In genomic region chr3:40116478-40117162, GRCh38 we compare ENCODE assay signal across 23 cellular contexts.
A peak's percentile ranks its signal among the peaks of the same experiment; 100 is the strongest.
DNase-seq lines count a peak whose midpoint lies in the region; FAIRE-seq and TF ChIP-seq lines count a peak whose summit lies in the region.
"Had no signal": no experiment of that assay in that cellular context is flagged by ENCODE, and none has a peak within 500 bp of the region (broad histone marks: within the 10 kb centered on the region; RNA-seq: fewer than 3 reads in every experiment).

No MANE protein-coding gene starts in this region.

- H3K4me3 ChIP-seq in fibroblast of pulmonary artery (replicated peaks; ENCODE audit: low read depth, low read length): no peak overlapping the region
- no peak overlapping the region for H3K4me3 ChIP-seq in skeletal muscle satellite cell (ENCODE audit: low read length)
- H3K4me3 ChIP-seq in hepatocyte: no peak overlapping the region
- H3K4me3 ChIP-seq: cardiac muscle cell, lower lobe of right lung, right lobe of liver, SJCRH30 had no signal

- H2AFZ ChIP-seq in hepatocyte: no peak overlapping the region

- DNase-seq in H54 (ENCODE audit: insufficient read length, low spot score) (no peak), T1000 (lab: John Stamatoyannopoulos, UW) (peak; percentile 23), fibroblast of pulmonary artery (ENCODE audit: low read depth) (peak; percentile 54), LoVo (ENCODE audit: low spot score) (no peak), hepatocyte (ENCODE audit: low spot score) (no peak), GM13976 (ENCODE audit: low spot score) (no peak), germinal center (ENCODE audit: low spot score) (no peak)
- DNase-seq: activated CD8-positive, alpha-beta memory T cell treated with anti-CD3 and anti-CD28 coated beads for 24 hours; activated effector memory CD4-positive, alpha-beta T cell treated with Interleukin-2 at 50 U/mL for 16 hours; CD4-positive, alpha-beta memory T cell; endodermal cell; GF-D8; H9; hypothalamus; lower lobe of right lung; NCI-H2107; nephron progenitor cell; NK-92 treated with Interleukin-12 subunit alpha and Interleukin-12 subunit beta, amount 100 ng/mL, for 24 hours; right lobe of liver; SJCRH30; stimulated activated naive CD8-positive, alpha-beta T cell treated with anti-CD3 and anti-CD28 coated beads, Interleukin-15, Interleukin-2, amounts not matched to agents 100 U/mL and 50 U/mL, for 24 hours had no signal

- H3K9ac ChIP-seq in skeletal muscle satellite cell (ENCODE audit: low read depth, low read length): peak overlapping the region; percentile 51

- no peaks in the 10 kb centered on the region for H3K9me2 ChIP-seq in hepatocyte (replicated peaks; ENCODE audit: insufficient read depth)

- in situ Hi-C loops in GM13976 (cut with MboI; ENCODE audit: low sequenced_read_pairs, unreplicated experiment): no loop called here

- H3K4me2 ChIP-seq in skeletal muscle satellite cell (ENCODE audit: low read length) (peak overlapping the region; percentile 46), hepatocyte (no peak overlapping the region)

- H3K79me2 ChIP-seq in hepatocyte: no peaks in the 10 kb centered on the region

- H3K4me1 ChIP-seq in skeletal muscle satellite cell (ENCODE audit: control insufficient read depth, insufficient read depth, low read length) (peaks cover 42% of the 10 kb centered on the region), hepatocyte (ENCODE audit: insufficient read depth) (no peaks in the 10 kb centered on the region)
- H3K4me1 ChIP-seq: lower lobe of right lung, SJCRH30 had no signal

- H3K27me3 ChIP-seq in skeletal muscle satellite cell (ENCODE audit: control insufficient read depth, insufficient read depth, low read length) (no peaks in the 10 kb centered on the region), hepatocyte (no peaks in the 10 kb centered on the region)
- H3K27me3 ChIP-seq: cardiac muscle cell, right lobe of liver, SJCRH30 had no signal

- 80% methylated on average over 9 of the region's 9 CpGs for WGBS in hepatocyte (ENCODE audit: low lambda C conversion rate, missing lambda C conversion rate)

- TF ChIP-seq POLR2A in H54 (IDR thresholded peaks at IDR 0.05; ENCODE audit: low read depth, low read length): no peak

- TF ChIP-seq CTCF in fibroblast of pulmonary artery (IDR thresholded peaks at IDR 0.05; ENCODE audit: low read length, missing control alignments) (no peak), hepatocyte (IDR thresholded peaks at IDR 0.05; ENCODE audit: poor library complexity) (no peak), GM13976 (IDR thresholded peaks at IDR 0.05; ENCODE audit: borderline replicate concordance, control extremely low read depth, extremely low read depth, insufficient read depth, missing control alignments) (no peak)

- peak; percentile 68 for FAIRE-seq in H54 (lab: Jason Lieb, UNC)

- H3K9me3 ChIP-seq in skeletal muscle satellite cell (replicated peaks; ENCODE audit: low read length): no peaks in the 10 kb centered on the region
- no peaks in the 10 kb centered on the region for H3K9me3 ChIP-seq in hepatocyte (ENCODE audit: low read depth)
- H3K9me3 ChIP-seq: lower lobe of right lung, right lobe of liver, SJCRH30 had no signal

- H4K20me1 ChIP-seq in hepatocyte (ENCODE audit: insufficient read depth, poor library complexity, severe bottlenecking): no peaks in the 10 kb centered on the region

- H3K36me3 ChIP-seq in skeletal muscle satellite cell (ENCODE audit: insufficient read depth, low read length) (no peaks in the 10 kb centered on the region), hepatocyte (replicated peaks; ENCODE audit: insufficient read depth, low read depth) (no peaks in the 10 kb centered on the region)
- H3K36me3 ChIP-seq: cardiac muscle cell, lower lobe of right lung, right lobe of liver, SJCRH30 had no signal

- no peak overlapping the region for H3K27ac ChIP-seq in hepatocyte
- H3K27ac ChIP-seq: cardiac muscle cell, lower lobe of right lung, right lobe of liver, SJCRH30 had no signal

Comparison
In these comparisons a context has a peak if more than half of its experiments do, and no peak if none do; other contexts are left out.
1. DNase-seq: peak in T1000 (single experiment) and fibroblast of pulmonary artery (single experiment); none in H54 (single experiment), LoVo (single experiment), hepatocyte (single experiment), GM13976 (single experiment) and germinal center (single experiment).